Comparison of ENCODE assay signal across 22 cellular contexts in genomic region chr12:108966378-108967151, GRCh38. TPM values are rescaled to one million over a fixed set of nuclear protein-coding genes. Genes with fewer than 3 reads are reported as not detected.
"Had no signal": no experiment of that assay in that cellular context is flagged by ENCODE, and none has a peak within 500 bp of the region (broad histone marks: within the 10 kb centered on the region; RNA-seq: fewer than 3 reads in every experiment).

No MANE protein-coding gene starts in this region.

- H3K27me3 ChIP-seq: dorsolateral prefrontal cortex, neural progenitor cell, right lobe of liver, testis, upper lobe of left lung had no signal

- H3K36me3 ChIP-seq: neural progenitor cell, prostate gland, right lobe of liver, upper lobe of left lung had no signal

- DNase-seq: activated B cell treated with CpG ODN at 0.5 μM for 24 hours; activated CD4-positive, alpha-beta memory T cell treated with anti-CD3 and anti-CD28 coated beads, Interleukin-2, amount 10 ng/mL, durations not matched to agents 7 days and 5 days; activated CD4-positive, alpha-beta T cell treated with anti-CD3 and anti-CD28 coated beads for 4 hours; activated CD8-positive, alpha-beta memory T cell treated with anti-CD3 and anti-CD28 coated beads, Interleukin-2, amount 10 ng/mL, durations not matched to agents 7 days and 5 days; activated naive CD4-positive, alpha-beta T cell; activated naive CD8-positive, alpha-beta T cell treated with anti-CD3 and anti-CD28 coated beads for 36 hours; amniotic stem cell; foreskin fibroblast; naive thymus-derived CD4-positive, alpha-beta T cell; right lobe of liver; stimulated activated CD4-positive, alpha-beta T cell treated with anti-CD3 and anti-CD28 coated beads, Interleukin-4, amount 100 ng/mL, for 24 hours; T-helper 2 cell; testis; upper lobe of left lung had no signal

- H3K27ac Mint-ChIP-seq: activated B cell treated with CpG ODN at 0.5 μM for 24 hours; activated CD4-positive, alpha-beta memory T cell treated with anti-CD3 and anti-CD28 coated beads, Interleukin-2, amount 10 ng/mL, durations not matched to agents 7 days and 5 days; activated CD8-positive, alpha-beta memory T cell treated with anti-CD3 and anti-CD28 coated beads, Interleukin-2, amount 10 ng/mL, durations not matched to agents 7 days and 5 days; activated naive CD8-positive, alpha-beta T cell treated with anti-CD3 and anti-CD28 coated beads for 36 hours; memory B cell; naive thymus-derived CD4-positive, alpha-beta T cell; neural progenitor cell; stimulated activated effector memory CD8-positive, alpha-beta T cell treated with anti-CD3 and anti-CD28 coated beads, Interleukin-12 subunit alpha, Interleukin-12 subunit beta, amount 100 ng/mL, for 72 hours had no signal

- H3K4me1 Mint-ChIP-seq: activated B cell treated with CpG ODN at 0.5 μM for 24 hours; activated CD4-positive, alpha-beta memory T cell treated with anti-CD3 and anti-CD28 coated beads, Interleukin-2, amount 10 ng/mL, durations not matched to agents 7 days and 5 days; activated CD8-positive, alpha-beta memory T cell treated with anti-CD3 and anti-CD28 coated beads, Interleukin-2, amount 10 ng/mL, durations not matched to agents 7 days and 5 days; activated naive CD8-positive, alpha-beta T cell treated with anti-CD3 and anti-CD28 coated beads for 36 hours; memory B cell; stimulated activated effector memory CD8-positive, alpha-beta T cell treated with anti-CD3 and anti-CD28 coated beads, Interleukin-12 subunit alpha, Interleukin-12 subunit beta, amount 100 ng/mL, for 72 hours had no signal

- H3K9me3 Mint-ChIP-seq: activated B cell treated with CpG ODN at 0.5 μM for 24 hours; activated CD4-positive, alpha-beta memory T cell treated with anti-CD3 and anti-CD28 coated beads, Interleukin-2, amount 10 ng/mL, durations not matched to agents 7 days and 5 days; activated naive CD8-positive, alpha-beta T cell treated with anti-CD3 and anti-CD28 coated beads for 36 hours; memory B cell; neural progenitor cell; stimulated activated effector memory CD8-positive, alpha-beta T cell treated with anti-CD3 and anti-CD28 coated beads, Interleukin-12 subunit alpha, Interleukin-12 subunit beta, amount 100 ng/mL, for 72 hours had no signal

- H3K9me3 ChIP-seq: prostate gland, right lobe of liver, testis, upper lobe of left lung had no signal

- H3K27ac ChIP-seq: neural progenitor cell, prostate gland, right lobe of liver, testis, upper lobe of left lung had no signal

- H3K4me3 ChIP-seq: dorsolateral prefrontal cortex, neural progenitor cell, prostate gland, right lobe of liver, testis, upper lobe of left lung had no signal

- ATAC-seq: activated CD8-positive, alpha-beta memory T cell treated with anti-CD3 and anti-CD28 coated beads, Interleukin-2, amount 10 ng/mL, durations not matched to agents 7 days and 5 days; left lobe of liver; naive thymus-derived CD4-positive, alpha-beta T cell; right lobe of liver; stimulated activated effector memory CD8-positive, alpha-beta T cell treated with anti-CD3 and anti-CD28 coated beads, Interleukin-12 subunit alpha, Interleukin-12 subunit beta, amount 100 ng/mL, for 72 hours had no signal

- H3K4me1 ChIP-seq: prostate gland, right lobe of liver, testis, upper lobe of left lung had no signal

- H3K4me3 Mint-ChIP-seq: activated B cell treated with CpG ODN at 0.5 μM for 24 hours; activated CD4-positive, alpha-beta memory T cell treated with anti-CD3 and anti-CD28 coated beads, Interleukin-2, amount 10 ng/mL, durations not matched to agents 7 days and 5 days; activated CD8-positive, alpha-beta memory T cell treated with anti-CD3 and anti-CD28 coated beads, Interleukin-2, amount 10 ng/mL, durations not matched to agents 7 days and 5 days; activated naive CD8-positive, alpha-beta T cell treated with anti-CD3 and anti-CD28 coated beads for 36 hours; memory B cell; naive thymus-derived CD4-positive, alpha-beta T cell; neural progenitor cell; stimulated activated effector memory CD8-positive, alpha-beta T cell treated with anti-CD3 and anti-CD28 coated beads, Interleukin-12 subunit alpha, Interleukin-12 subunit beta, amount 100 ng/mL, for 72 hours had no signal

RNA-seq across cellular contexts. Expression of gene SVOP, which starts 54.3 kb away (rescaled TPM):
- total RNA-seq: activated B cell treated with CpG ODN at 0.5 μM for 24 hours; activated CD4-positive, alpha-beta memory T cell treated with anti-CD3 and anti-CD28 coated beads, Interleukin-2, amount 10 ng/mL, durations not matched to agents 7 days and 5 days; activated CD8-positive, alpha-beta memory T cell treated with anti-CD3 and anti-CD28 coated beads, Interleukin-2, amount 10 ng/mL, durations not matched to agents 7 days and 5 days; activated naive CD8-positive, alpha-beta T cell treated with anti-CD3 and anti-CD28 coated beads for 36 hours; left lobe of liver; mononuclear cell; naive thymus-derived CD4-positive, alpha-beta T cell; osteoblast; right lobe of liver; upper lobe of left lung had no signal
